In genomic region chr1:116243673-116244101, GRCh38 we compare ENCODE assay signal across 22 cellular contexts.
A peak's percentile ranks its signal among the peaks of the same experiment; 100 is the strongest.
DNase-seq lines count a peak whose midpoint lies in the region; ATAC-seq and TF ChIP-seq lines count a peak whose summit lies in the region.
"Had no signal": no experiment of that assay in that cellular context is flagged by ENCODE, and none has a peak within 500 bp of the region (broad histone marks: within the 10 kb centered on the region; RNA-seq: fewer than 3 reads in every experiment).

No MANE protein-coding gene starts in this region.

- H3K36me3 ChIP-seq in mammary epithelial cell (ENCODE audit: insufficient read depth, low read length) (no peaks in the 10 kb centered on the region), OCI-LY7 (ENCODE audit: insufficient read depth, low read length) (no peaks in the 10 kb centered on the region), upper lobe of left lung (no peaks in the 10 kb centered on the region)
- H3K36me3 ChIP-seq in naive thymus-derived CD4-positive, alpha-beta T cell (ENCODE audit: control insufficient read depth in 2 of 3, insufficient read depth in 3 of 3, low read length in 3 of 3), result no peaks in the 10 kb centered on the region
- H3K36me3 ChIP-seq: left ventricle myocardium inferior had no signal

- no peaks in the 10 kb centered on the region for H3K4me1 ChIP-seq in mammary epithelial cell (ENCODE audit: insufficient read depth, low read length)
- peaks cover 22% of the 10 kb centered on the region for H3K4me1 ChIP-seq in OCI-LY7 (ENCODE audit: insufficient read depth, low read length, poor library complexity, severe bottlenecking)
- peaks cover 0 to 12% of the 10 kb centered on the region in 2 donors for H3K4me1 ChIP-seq in naive thymus-derived CD4-positive, alpha-beta T cell (ENCODE audit: control insufficient read depth in 2 of 2, insufficient read depth in 2 of 2, low read length in 2 of 2)
- peaks cover 2 to 19% (median 12%) of the 10 kb centered on the region in 4 donors for H3K4me1 ChIP-seq in upper lobe of left lung

- TF ChIP-seq EP300 in upper lobe of left lung (IDR thresholded peaks at IDR 0.05), result peak in 2 of 4 donors; percentile 42 to 93

- H3K27ac Mint-ChIP-seq in naive thymus-derived CD4-positive, alpha-beta T cell, result peak overlapping the region in 5 of 9 donors; percentile 22 to 80 (median 61)
- H3K27ac Mint-ChIP-seq in stimulated activated effector memory CD8-positive, alpha-beta T cell treated with anti-CD3 and anti-CD28 coated beads, Interleukin-12 subunit alpha, Interleukin-12 subunit beta, amount 100 ng/mL, for 72 hours, result no peak overlapping the region
- H3K27ac Mint-ChIP-seq: activated CD8-positive, alpha-beta T cell treated with anti-CD3 and anti-CD28 coated beads for 36 hours; activated T-cell treated with anti-CD3 and anti-CD28 coated beads, Interleukin-2, amount 50 U/mL, for 24 hours; IgD-negative memory B cell; stimulated activated naive CD8-positive, alpha-beta T cell treated with anti-CD3 and anti-CD28 coated beads, Interleukin-15, Interleukin-2, amounts not matched to agents 100 ng/mL and 50 ng/mL, for 24 hours; WTC11 had no signal

- H3K27ac ChIP-seq in mammary epithelial cell (ENCODE audit: insufficient read depth, low read depth, low read length) (no peak overlapping the region), OCI-LY7 (ENCODE audit: low read depth, low read length, poor library complexity, severe bottlenecking) (no peak overlapping the region), upper lobe of left lung (peak overlapping the region; percentile 49 to 72 (median 64))
- H3K27ac ChIP-seq in naive thymus-derived CD4-positive, alpha-beta T cell (ENCODE audit: low read depth, low read length), result no peak overlapping the region
- H3K27ac ChIP-seq: HL-60, left ventricle myocardium inferior had no signal

- H3K4me2 ChIP-seq in mammary epithelial cell (ENCODE audit: insufficient read depth, low read depth, low read length), result no peak overlapping the region
- H3K4me2 ChIP-seq in OCI-LY7 (ENCODE audit: low read length), result no peak overlapping the region

- no peak overlapping the region for H3K9ac ChIP-seq in mammary epithelial cell (ENCODE audit: insufficient read depth, low read length)

- H3K27me3 ChIP-seq in mammary epithelial cell (ENCODE audit: insufficient read depth, low read length) (no peaks in the 10 kb centered on the region), upper lobe of left lung (no peaks in the 10 kb centered on the region)
- H3K27me3 ChIP-seq in naive thymus-derived CD4-positive, alpha-beta T cell (ENCODE audit: control insufficient read depth in 2 of 2, insufficient read depth in 2 of 2, low read length in 2 of 2), result no peaks in the 10 kb centered on the region

- H3K4me3 ChIP-seq in mammary epithelial cell (replicated peaks in 1 of 3; ENCODE audit: insufficient read depth in 1 of 3, low read depth in 2 of 3, low read length in 3 of 3) (no peak overlapping the region), OCI-LY7 (ENCODE audit: low read depth, low read length, poor library complexity, severe bottlenecking) (no peak overlapping the region), upper lobe of left lung (no peak overlapping the region)
- no peak overlapping the region for H3K4me3 ChIP-seq in naive thymus-derived CD4-positive, alpha-beta T cell (ENCODE audit: low read length)
- H3K4me3 ChIP-seq: left ventricle myocardium inferior had no signal

- BruUV-seq in mammary epithelial cell (replicated peaks; lab: Mats Ljungman, UMichigan) (no TSS peak), OCI-LY7 (replicated peaks; lab: Mats Ljungman, UMichigan) (no TSS peak)

- H3K4me1 Mint-ChIP-seq in naive thymus-derived CD4-positive, alpha-beta T cell, result peaks cover 4 to 30% (median 20%) of the 10 kb centered on the region in 7 donors
- H3K4me1 Mint-ChIP-seq in stimulated activated effector memory CD8-positive, alpha-beta T cell treated with anti-CD3 and anti-CD28 coated beads, Interleukin-12 subunit alpha, Interleukin-12 subunit beta, amount 100 ng/mL, for 72 hours, result no peaks in the 10 kb centered on the region
- H3K4me1 Mint-ChIP-seq: IgD-negative memory B cell, WTC11 had no signal

- H2AFZ ChIP-seq in mammary epithelial cell (ENCODE audit: low read depth, low read length), result no peak overlapping the region
- H2AFZ ChIP-seq in OCI-LY7 (ENCODE audit: low read length), result peak overlapping the region; percentile 24

- CTCF ChIA-PET in mammary epithelial cell (lab: Charles Lee; ENCODE audit: low non-redundant PET) (no interaction called here), OCI-LY7 (lab: Charles Lee; ENCODE audit: unreplicated experiment) (no interaction called here), GM10248 (lab: Yijun Ruan, JAX) (interaction anchor here (1.1 to 1.8 kb wide), 3 partner anchors 12 to 23 kb away, joined by 3 to 4 read pairs (median 4); no protein-coding TSS in a partner anchor)
- CTCF ChIA-PET in naive thymus-derived CD4-positive, alpha-beta T cell (lab: Charles Lee), result interaction anchor here (1.0 to 1.9 kb wide), 4 partner anchors 11 to 242 kb away, joined by 3 to 5 read pairs (median 4); no protein-coding TSS in a partner anchor

- H3K79me2 ChIP-seq in mammary epithelial cell (ENCODE audit: insufficient read depth, low read length), result no peaks in the 10 kb centered on the region
- H3K79me2 ChIP-seq in OCI-LY7 (ENCODE audit: insufficient read depth, low read depth, low read length), result no peaks in the 10 kb centered on the region

- H4K20me1 ChIP-seq in mammary epithelial cell (ENCODE audit: insufficient read depth, low read length), result no peaks in the 10 kb centered on the region
- no peaks in the 10 kb centered on the region for H4K20me1 ChIP-seq in OCI-LY7 (ENCODE audit: insufficient read depth, low read length)

- intact Hi-C loops in mammary epithelial cell (cut with micrococcal nuclease), result no loop called here
- intact Hi-C loops in OCI-LY7 (cut with micrococcal nuclease; ENCODE audit: unreplicated experiment), result no loop called here
- intact Hi-C loops in naive thymus-derived CD4-positive, alpha-beta T cell (cut with micrococcal nuclease), result no loop called here

- H3K4me3 Mint-ChIP-seq in naive thymus-derived CD4-positive, alpha-beta T cell, result peak overlapping the region in 1 of 10 donors; percentile 5
- H3K4me3 Mint-ChIP-seq in stimulated activated effector memory CD8-positive, alpha-beta T cell treated with anti-CD3 and anti-CD28 coated beads, Interleukin-12 subunit alpha, Interleukin-12 subunit beta, amount 100 ng/mL, for 72 hours, result no peak overlapping the region
- H3K4me3 Mint-ChIP-seq: activated CD8-positive, alpha-beta T cell treated with anti-CD3 and anti-CD28 coated beads for 36 hours; activated T-cell treated with anti-CD3 and anti-CD28 coated beads, Interleukin-2, amount 50 U/mL, for 24 hours; CD4-positive, alpha-beta T cell; effector memory CD8-positive, alpha-beta T cell; stimulated activated naive CD8-positive, alpha-beta T cell treated with anti-CD3 and anti-CD28 coated beads, Interleukin-15, Interleukin-2, amounts not matched to agents 100 ng/mL and 50 ng/mL, for 24 hours; WTC11 had no signal

- DNase-seq in T47D (ENCODE audit: low read depth in 1 of 2, low spot score in 1 of 2) (peak; percentile 7 to 42), mammary epithelial cell (no peak), OCI-LY7 (ENCODE audit: low spot score) (no peak), upper lobe of left lung (peak; percentile 20 to 84), GM10248 (ENCODE audit: extremely low spot score) (no peak), AG20443 (ENCODE audit: low spot score) (no peak)
- DNase-seq in naive thymus-derived CD4-positive, alpha-beta T cell, result no peak
- DNase-seq in stimulated activated effector memory CD8-positive, alpha-beta T cell treated with anti-CD3 and anti-CD28 coated beads, Interleukin-12 subunit alpha, Interleukin-12 subunit beta, amount 100 ng/mL, for 72 hours (ENCODE audit: low spot score in 2 of 2), result no peak
- DNase-seq: activated CD8-positive, alpha-beta T cell treated with anti-CD3 and anti-CD28 coated beads for 36 hours; activated naive CD4-positive, alpha-beta T cell treated with Interleukin-2 at 50 U/mL for 16 hours; activated T-cell treated with anti-CD3 and anti-CD28 coated beads, Interleukin-2, amount 50 U/mL, for 24 hours; anterior cingulate cortex; CD4-positive, alpha-beta T cell; effector memory CD8-positive, alpha-beta T cell; left ventricle myocardium inferior; NCI-H2081 treated with DMSO at 0.1 percent for 48 hours; NCI-H82; stimulated activated CD4-positive, alpha-beta T cell treated with anti-CD3 and anti-CD28 coated beads, Interleukin-2, amount 100 ng/mL, for 24 hours had no signal

- peaks cover 0 to 5% (median 0%) of the 10 kb centered on the region in 5 donors for H3K27me3 Mint-ChIP-seq in naive thymus-derived CD4-positive, alpha-beta T cell
- H3K27me3 Mint-ChIP-seq: activated CD8-positive, alpha-beta T cell treated with anti-CD3 and anti-CD28 coated beads for 36 hours; activated T-cell treated with anti-CD3 and anti-CD28 coated beads, Interleukin-2, amount 50 U/mL, for 24 hours; CD4-positive, alpha-beta T cell; IgD-negative memory B cell; stimulated activated naive CD8-positive, alpha-beta T cell treated with anti-CD3 and anti-CD28 coated beads, Interleukin-15, Interleukin-2, amounts not matched to agents 100 ng/mL and 50 ng/mL, for 24 hours had no signal

- in situ Hi-C loops in T47D (cut with HindIII; ENCODE audit: low pct_unique_long_range_greater_than_20kb, low sequenced_read_pairs) (no loop called here), mammary epithelial cell (cut with MboI; ENCODE audit: low sequenced_read_pairs in 2 of 2) (loop anchor here in 1 of 2 donors (25.0 kb wide), 1 partner anchor 94 kb away; no protein-coding TSS in a partner anchor)

- H3K9me3 Mint-ChIP-seq in naive thymus-derived CD4-positive, alpha-beta T cell, result no peaks in the 10 kb centered on the region
- H3K9me3 Mint-ChIP-seq in stimulated activated effector memory CD8-positive, alpha-beta T cell treated with anti-CD3 and anti-CD28 coated beads, Interleukin-12 subunit alpha, Interleukin-12 subunit beta, amount 100 ng/mL, for 72 hours, result no peaks in the 10 kb centered on the region
- H3K9me3 Mint-ChIP-seq: activated CD8-positive, alpha-beta T cell treated with anti-CD3 and anti-CD28 coated beads for 36 hours; activated T-cell treated with anti-CD3 and anti-CD28 coated beads, Interleukin-2, amount 50 U/mL, for 24 hours; CD4-positive, alpha-beta T cell; effector memory CD8-positive, alpha-beta T cell; stimulated activated naive CD8-positive, alpha-beta T cell treated with anti-CD3 and anti-CD28 coated beads, Interleukin-15, Interleukin-2, amounts not matched to agents 100 ng/mL and 50 ng/mL, for 24 hours; WTC11 had no signal

- no peak for ATAC-seq in naive thymus-derived CD4-positive, alpha-beta T cell
- ATAC-seq in upper lobe of left lung (ENCODE audit: low FRiP score in 2 of 2), result peak; percentile 60 to 91
- ATAC-seq in stimulated activated effector memory CD8-positive, alpha-beta T cell treated with anti-CD3 and anti-CD28 coated beads, Interleukin-12 subunit alpha, Interleukin-12 subunit beta, amount 100 ng/mL, for 72 hours, result no peak
- ATAC-seq: activated CD8-positive, alpha-beta T cell treated with anti-CD3 and anti-CD28 coated beads for 36 hours; effector memory CD8-positive, alpha-beta T cell; WTC11 had no signal

- TF ChIP-seq CTCF in mammary epithelial cell (conservative IDR thresholded peaks at IDR 0.05 in 1 of 2, IDR thresholded peaks at IDR 0.05 in 1 of 2; ENCODE audit: extremely low read depth in 1 of 2, insufficient read depth in 1 of 2, low read depth in 1 of 2, low read length in 2 of 2) (no peak), OCI-LY7 (conservative IDR thresholded peaks at IDR 0.05; ENCODE audit: low read length) (no peak), upper lobe of left lung (IDR thresholded peaks at IDR 0.05) (no peak), GM10248 (IDR thresholded peaks at IDR 0.05; ENCODE audit: control extremely low read depth, extremely low read depth, low read depth, missing control alignments) (no peak)

- WGBS in mammary epithelial cell (ENCODE audit: low coverage, missing lambda C conversion rate), result 50% methylated on average over 5 of the region's 5 CpGs
- 39 to 60% methylated on average over 4 to 5 of the region's 5 CpGs for WGBS in upper lobe of left lung, 2 donors

- no peaks in the 10 kb centered on the region for H3K9me2 ChIP-seq in OCI-LY7 (ENCODE audit: insufficient read depth, low read length)

- no peak for TF ChIP-seq POLR2A in upper lobe of left lung (IDR thresholded peaks at IDR 0.05)

- dilution Hi-C loops in mammary epithelial cell (cut with HindIII; ENCODE audit: low sequenced_read_pairs), result loop anchor here (5.0 to 25.0 kb wide), 2 partner anchors 36 to 94 kb away; no protein-coding TSS in a partner anchor

- POLR2A ChIA-PET in OCI-LY7 (lab: Charles Lee), result interaction anchor here (0.6 to 1.6 kb wide), 3 partner anchors 9 to 139 kb away, joined by 3 to 8 read pairs (median 3); no protein-coding TSS in a partner anchor
- POLR2A ChIA-PET in naive thymus-derived CD4-positive, alpha-beta T cell (lab: Charles Lee), result interaction anchor here (0.6 to 0.9 kb wide), 2 partner anchors 15 to 24 kb away, joined by 3 read pairs; no protein-coding TSS in a partner anchor
- POLR2A ChIA-PET in GM10248 (lab: Yijun Ruan, JAX), result no interaction called here

- H3K36me3 Mint-ChIP-seq in naive thymus-derived CD4-positive, alpha-beta T cell, result no peaks in the 10 kb centered on the region
- H3K36me3 Mint-ChIP-seq in stimulated activated effector memory CD8-positive, alpha-beta T cell treated with anti-CD3 and anti-CD28 coated beads, Interleukin-12 subunit alpha, Interleukin-12 subunit beta, amount 100 ng/mL, for 72 hours, result no peaks in the 10 kb centered on the region
- H3K36me3 Mint-ChIP-seq: IgD-negative memory B cell, WTC11 had no signal

- H3K9me3 ChIP-seq in mammary epithelial cell (replicated peaks; ENCODE audit: insufficient read depth, low read length) (no peaks in the 10 kb centered on the region), OCI-LY7 (ENCODE audit: low read length) (peaks cover 5% of the 10 kb centered on the region; the same call in 1 of the 2 replicates), upper lobe of left lung (no peaks in the 10 kb centered on the region)
- no peaks in the 10 kb centered on the region for H3K9me3 ChIP-seq in naive thymus-derived CD4-positive, alpha-beta T cell (ENCODE audit: control insufficient read depth in 2 of 3, low read length in 3 of 3)
- H3K9me3 ChIP-seq: left ventricle myocardium inferior had no signal

Comparison
In these comparisons a context has a peak if more than half of its experiments do, and no peak if none do; other contexts are left out.
1. DNase-seq: peak in T47D (2 of 2) and upper lobe of left lung (2 of 2); none in mammary epithelial cell (single experiment), OCI-LY7 (single experiment), naive thymus-derived CD4-positive, alpha-beta T cell (0 of 9), stimulated activated effector memory CD8-positive, alpha-beta T cell treated with anti-CD3 and anti-CD28 coated beads, Interleukin-12 subunit alpha, Interleukin-12 subunit beta, amount 100 ng/mL, for 72 hours (0 of 2), GM10248 (single experiment) and AG20443 (single experiment).
2. H3K27ac ChIP-seq: peak in upper lobe of left lung (4 of 4); none in mammary epithelial cell (single experiment), OCI-LY7 (single experiment) and naive thymus-derived CD4-positive, alpha-beta T cell (single experiment).
3. ATAC-seq: peak in upper lobe of left lung (2 of 2); none in naive thymus-derived CD4-positive, alpha-beta T cell (single experiment) and stimulated activated effector memory CD8-positive, alpha-beta T cell treated with anti-CD3 and anti-CD28 coated beads, Interleukin-12 subunit alpha, Interleukin-12 subunit beta, amount 100 ng/mL, for 72 hours (single experiment).
4. CTCF ChIA-PET loops: an anchor here in naive thymus-derived CD4-positive, alpha-beta T cell (1.0 to 1.9 kb wide) and GM10248 (1.1 to 1.8 kb wide); none called in mammary epithelial cell and OCI-LY7.